19 cellular contexts compared by ENCODE assay signal in genomic region chr17:42502091-42502490, GRCh38. TPM values are rescaled to one million over a fixed set of nuclear protein-coding genes. Genes with fewer than 3 reads are reported as not detected.
DNase-seq lines count a peak whose midpoint lies in the region; ATAC-seq, FAIRE-seq and TF ChIP-seq lines count a peak whose summit lies in the region.
"Had no signal": no experiment of that assay in that cellular context is flagged by ENCODE, and none has a peak within 500 bp of the region (broad histone marks: within the 10 kb centered on the region; RNA-seq: fewer than 3 reads in every experiment).

No MANE protein-coding gene starts in this region.

- DNase-seq in Daoy (ENCODE audit: low read depth) (peak; percentile 28), RPMI7951 (ENCODE audit: low read depth) (peak; percentile 7), fibroblast of peridontal ligament (ENCODE audit: extremely low read depth) (peak; percentile 28), small intestine (no peak), tibial artery (no peak)
- DNase-seq in NK-92 treated with Interleukin-12 subunit alpha and Interleukin-12 subunit beta, amount 100 ng/mL, for 24 hours (lab: John Stamatoyannopoulos, UW), result no peak
- DNase-seq: CD4-positive, alpha-beta T cell; CD8-positive, alpha-beta memory T cell; DMS 273 treated with DMSO at 0.1 percent for 48 hours; DMS79; GF-D8; GOT3; HFFc6 had no signal

- H3K36me3 ChIP-seq in small intestine (ENCODE audit: control insufficient read depth in 2 of 2, insufficient read depth in 2 of 2, low read length in 2 of 2) (peaks cover 5 to 14% of the 10 kb centered on the region in 2 donors), tibial artery (peaks cover 50 to 96% (median 91%) of the 10 kb centered on the region in 3 donors)

- no peaks in the 10 kb centered on the region for H3K9me3 ChIP-seq in small intestine (ENCODE audit: control insufficient read depth, low read depth)
- no peaks in the 10 kb centered on the region for H3K9me3 ChIP-seq in tibial artery
- H3K9me3 ChIP-seq: HAP-1 had no signal

- H3K27me3 ChIP-seq in small intestine (ENCODE audit: control insufficient read depth in 2 of 2, insufficient read depth in 2 of 2, low read length in 2 of 2) (no peaks in the 10 kb centered on the region), tibial artery (no peaks in the 10 kb centered on the region)

- H3K4me1 ChIP-seq in small intestine (ENCODE audit: control insufficient read depth in 2 of 2, insufficient read depth in 1 of 2, low read depth in 1 of 2, low read length in 1 of 2) (no peaks in the 10 kb centered on the region), tibial artery (no peaks in the 10 kb centered on the region)
- H3K4me1 ChIP-seq: HAP-1 had no signal

- 87 to 94% (median 91%) methylated on average over 5 of the region's 5 CpGs for WGBS in small intestine, 3 donors

- intact Hi-C loops in tibial artery (cut with DNase I; ENCODE audit: low total_unique reads), result no loop called here

- H3K4me3 ChIP-seq in small intestine (ENCODE audit: low read depth in 1 of 2, low read length in 2 of 2), result no peak overlapping the region
- H3K4me3 ChIP-seq in tibial artery, result no peak overlapping the region
- H3K4me3 ChIP-seq: HAP-1 had no signal

- no peak for ATAC-seq in GM18907 (IDR thresholded peaks at IDR 0.05; ENCODE audit: unreplicated experiment)

- FAIRE-seq in small intestine (lab: Jason Lieb, UNC), result no peak
- FAIRE-seq: D721Med, GM12891, GM18507, H54 had no signal

- TF ChIP-seq CTCF in tibial artery (IDR thresholded peaks at IDR 0.05), result no peak

- no peak overlapping the region for H3K27ac ChIP-seq in small intestine (ENCODE audit: low read depth in 1 of 2, low read length in 1 of 2)
- H3K27ac ChIP-seq in tibial artery, result no peak overlapping the region

RNA-seq across cellular contexts. Expression of gene NAGLU, which starts 34.0 kb away (rescaled TPM):
- total RNA-seq in Daoy (2014; rRNA removed; shearing (Covaris generic)), result 10.5 and 14.2 TPM in 2 replicates
- 12.7 and 15.5 TPM in 2 replicates for total RNA-seq in RPMI7951 (2014; rRNA removed; shearing (Covaris generic))
- polyA plus RNA-seq in small intestine, result 10 to 100 TPM; 25.3 to 36.2 (median 29.1) TPM

RNA-seq across cellular contexts. Expression of gene ATP6V0A1, which starts 43.4 kb away (rescaled TPM):
- total RNA-seq in Daoy (2014; rRNA removed; shearing (Covaris generic)), result 12.6 and 16.6 TPM in 2 replicates
- 10.4 and 13.9 TPM in 2 replicates for total RNA-seq in RPMI7951 (2014; rRNA removed; shearing (Covaris generic))
- 10 to 100 TPM; 38.7 to 85.9 (median 52.4) TPM for polyA plus RNA-seq in small intestine

RNA-seq across cellular contexts. Expression of gene HSD17B1, which starts 50.6 kb away (rescaled TPM):
- total RNA-seq in Daoy (2014; rRNA removed; shearing (Covaris generic)), result under 0.01 and 0.09 TPM in 2 replicates
- total RNA-seq in RPMI7951 (2014; rRNA removed; shearing (Covaris generic)), result 0.68 and 1.4 TPM in 2 replicates
- 1 to 10 TPM; 2.0 to 2.7 (median 2.4) TPM for polyA plus RNA-seq in small intestine

RNA-seq across cellular contexts. Expression of gene COASY, which starts 59.9 kb away (rescaled TPM):
- 18.6 and 19.6 TPM in 2 replicates for total RNA-seq in Daoy (2014; rRNA removed; shearing (Covaris generic))
- total RNA-seq in RPMI7951 (2014; rRNA removed; shearing (Covaris generic)), result 13.8 and 17.8 TPM in 2 replicates
- polyA plus RNA-seq in small intestine, result 100 to 1,000 TPM in 2 of 3 donors, 10 to 100 TPM in 1; 93.7 to 153 (median 109) TPM

Comparison
In these comparisons a context has a peak if more than half of its experiments do, and no peak if none do; other contexts are left out.
1. DNase-seq: peak in Daoy (single experiment), RPMI7951 (single experiment) and fibroblast of peridontal ligament (single experiment); none in NK-92 treated with Interleukin-12 subunit alpha and Interleukin-12 subunit beta, amount 100 ng/mL, for 24 hours (single experiment), small intestine (single experiment) and tibial artery (0 of 2).